ENCODE assay signal across 26 cellular contexts in genomic region chr4:27189683-27190082, GRCh38.
"Had no signal": no experiment of that assay in that cellular context is flagged by ENCODE, and none has a peak within 500 bp of the region (broad histone marks: within the 10 kb centered on the region; RNA-seq: fewer than 3 reads in every experiment).

No MANE protein-coding gene starts in this region.

- DNase-seq: activated CD4-positive, alpha-beta T cell treated with anti-CD3 and anti-CD28 coated beads for 36 hours; activated CD4-positive, alpha-beta T cell treated with anti-CD3 and anti-CD28 coated beads, Interleukin-2, amount 10 ng/mL, durations not matched to agents 7 days and 5 days; activated CD4-positive, alpha-beta T cell treated with anti-CD3 and anti-CD28 coated beads, Interleukin-2, amount 50 U/mL, for 48 hours; activated CD8-positive, alpha-beta T cell treated with anti-CD3 and anti-CD28 coated beads, Interleukin-2, amount 10 ng/mL, durations not matched to agents 7 days and 5 days; activated gamma-delta T cell treated with Interleukin-2 at 50 U/mL for 16 hours; activated naive CD4-positive, alpha-beta T cell treated with anti-CD3 and anti-CD28 coated beads for 36 hours; activated T-cell treated with anti-CD3 and anti-CD28 coated beads, Interleukin-2, amount 50 U/mL, for 24 hours; adrenal gland; body of pancreas; MM.1S; MV-4-11; NCI-H1092; NCI-H1417; NCI-H146; NCI-H187; NCI-H2029 treated with DMSO at 0.1 percent for 48 hours; NCI-H2107; NCI-H226; NCI-H446 treated with DMSO at 0.1 percent for 48 hours; NCI-H524 treated with DMSO at 0.1 percent for 48 hours; Peyer's patch; RPMI8226; SHP77 treated with DMSO at 0.1 percent for 48 hours; SK-N-SH had no signal

- ATAC-seq: activated CD4-positive, alpha-beta T cell treated with anti-CD3 and anti-CD28 coated beads for 36 hours; activated CD4-positive, CD25-positive, alpha-beta regulatory T cell treated with anti-CD3 and anti-CD28 coated beads, Interleukin-2, amount 50 U/mL, for 24 hours; activated CD8-positive, alpha-beta T cell treated with anti-CD3 and anti-CD28 coated beads, Interleukin-2, amount 10 ng/mL, durations not matched to agents 7 days and 5 days; activated naive CD4-positive, alpha-beta T cell treated with anti-CD3 and anti-CD28 coated beads, Interleukin-2, amount 50 U/mL, for 72 hours; body of pancreas had no signal
